Comparison of ENCODE assay signal across 19 cellular contexts in the genomic region with DNA sequence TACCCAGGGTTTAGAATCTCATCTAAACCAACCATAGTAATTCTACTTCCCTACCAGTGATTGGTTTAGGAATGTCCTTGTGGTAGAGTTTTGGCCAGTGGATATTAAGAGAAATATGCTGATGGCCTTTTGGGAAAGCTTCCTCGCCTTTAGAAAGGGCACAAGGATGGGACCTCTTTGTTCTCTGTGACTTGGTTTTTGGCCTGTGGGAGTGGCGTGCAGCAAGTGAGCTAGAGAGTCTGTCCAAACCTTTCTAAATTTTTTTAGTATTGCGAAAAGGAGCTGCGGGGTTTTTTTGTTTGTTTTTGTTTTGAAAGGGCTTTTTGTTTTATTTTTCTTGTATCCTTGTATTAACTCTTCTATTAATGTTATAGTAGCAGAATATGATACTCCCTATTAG. TPM values are rescaled to one million over a fixed set of nuclear protein-coding genes. Genes with fewer than 3 reads are reported as not detected.
DNase-seq lines count a peak whose midpoint lies in the region; ATAC-seq, FAIRE-seq and TF ChIP-seq lines count a peak whose summit lies in the region.
"Had no signal": no experiment of that assay in that cellular context is flagged by ENCODE, and none has a peak within 500 bp of the region (broad histone marks: within the 10 kb centered on the region; RNA-seq: fewer than 3 reads in every experiment).

No MANE protein-coding gene starts in this region.

- H3K4me2 ChIP-seq in HepG2 (ENCODE audit: low read depth, low read length): no peak overlapping the region
- H3K4me2 ChIP-seq: BLaER1, GM23338 had no signal

- no peaks in the 10 kb centered on the region for H3K9me3 ChIP-seq in right lobe of liver
- no peaks in the 10 kb centered on the region for H3K9me3 ChIP-seq in HepG2 (ENCODE audit: low read length)
- H3K9me3 ChIP-seq in CD8-positive, alpha-beta T cell (ENCODE audit: low read length): no peaks in the 10 kb centered on the region

- H3K4me3 ChIP-seq in right lobe of liver (no peak overlapping the region), HepG2 (replicated peaks in 1 of 3; ENCODE audit: insufficient read depth in 1 of 3, low read depth in 2 of 3, low read length in 3 of 3) (no peak overlapping the region)
- no peak overlapping the region for H3K4me3 ChIP-seq in CD8-positive, alpha-beta T cell (ENCODE audit: low read depth, low read length)
- H3K4me3 ChIP-seq: BLaER1, GM23338, K562 had no signal

- TF ChIP-seq POLR2A in right lobe of liver (IDR thresholded peaks at IDR 0.05): no peak
- TF ChIP-seq POLR2A in HepG2 (IDR thresholded peaks at IDR 0.05; ENCODE audit: insufficient read depth in 1 of 2, low read depth in 2 of 2, low read length in 2 of 2): no peak

- no peak for TF ChIP-seq RAD21 in HepG2 (CRISPR knock-in tag; IDR thresholded peaks at IDR 0.05)

- CTCF ChIA-PET in HepG2 (lab: Yijun Ruan, JAX; ENCODE audit: low intra/inter-chr PET ratio, low total read pairs): no interaction called here
- CTCF ChIA-PET in CD8-positive, alpha-beta T cell (lab: Charles Lee): no interaction called here

- H3K27me3 ChIP-seq in right lobe of liver (no peaks in the 10 kb centered on the region), HepG2 (ENCODE audit: control insufficient read depth in 1 of 2, insufficient read depth in 2 of 2, low read length in 2 of 2) (no peaks in the 10 kb centered on the region)
- H3K27me3 ChIP-seq in CD8-positive, alpha-beta T cell (ENCODE audit: insufficient read depth, low read length): no peaks in the 10 kb centered on the region
- H3K27me3 ChIP-seq: BLaER1 had no signal

- DNase-seq in right lobe of liver: no peak
- DNase-seq in HepG2 (ENCODE audit: low spot score): no peak
- DNase-seq in effector memory CD8-positive, alpha-beta T cell: no peak
- peak; percentile 14 for DNase-seq in myocyte (ENCODE audit: low read depth)
- DNase-seq in CD8-positive, alpha-beta T cell: no peak
- no peak for DNase-seq in SW480 (ENCODE audit: low spot score)
- DNase-seq in DMS153 treated with DMSO at 0.1 percent for 48 hours (lab: John Stamatoyannopoulos, UW; ENCODE audit: unreplicated experiment): no peak
- DNase-seq: 8988T; CD8-positive, alpha-beta memory T cell; COR-L47; DMS 273 treated with DMSO at 0.1 percent for 48 hours; HCEC 1CT had no signal

- no peak overlapping the region for H2AFZ ChIP-seq in HepG2 (ENCODE audit: low read length)
- H2AFZ ChIP-seq: GM23338 had no signal

- H3K27ac ChIP-seq in right lobe of liver (no peak overlapping the region), HepG2 (ENCODE audit: extremely low read length, insufficient read depth, low read length) (no peak overlapping the region)
- H3K27ac ChIP-seq in CD8-positive, alpha-beta T cell (ENCODE audit: low read depth, low read length): no peak overlapping the region
- H3K27ac ChIP-seq: BLaER1 had no signal

- TF ChIP-seq EP300 in HepG2 (IDR thresholded peaks at IDR 0.05; ENCODE audit: low read depth in 2 of 2, low read length in 2 of 2) (no peak), HepG2 (CRISPR knock-in tag; IDR thresholded peaks at IDR 0.05; ENCODE audit: borderline replicate concordance) (no peak)

- no peaks in the 10 kb centered on the region for H3K27me3 Mint-ChIP-seq in effector memory CD8-positive, alpha-beta T cell
- no peaks in the 10 kb centered on the region for H3K27me3 Mint-ChIP-seq in CD8-positive, alpha-beta T cell (ENCODE audit: low read depth)
- H3K27me3 Mint-ChIP-seq: CD8-positive, alpha-beta memory T cell had no signal

- H4K20me1 ChIP-seq in HepG2 (ENCODE audit: insufficient read depth, low read length): no peaks in the 10 kb centered on the region

- WGBS in right lobe of liver (ENCODE audit: insufficient coverage, low coverage, low lambda C conversion rate, missing lambda C conversion rate): 26% methylated on average over 4 of the region's 4 CpGs
- 78% methylated on average over 4 of the region's 4 CpGs for WGBS in HepG2 (ENCODE audit: low lambda C conversion rate)

- H3K79me2 ChIP-seq in HepG2 (ENCODE audit: insufficient read depth, low read length): peaks cover 35% of the 10 kb centered on the region

- in situ Hi-C loops in HepG2 (cut with HindIII; ENCODE audit: extremely low pct_ligation_motif_present, low pct_unique_long_range_greater_than_20kb): no loop called here

- no peak overlapping the region for H3K4me3 Mint-ChIP-seq in effector memory CD8-positive, alpha-beta T cell
- H3K4me3 Mint-ChIP-seq in CD8-positive, alpha-beta T cell: no peak overlapping the region
- H3K4me3 Mint-ChIP-seq: CD14-positive monocyte; CD8-positive, alpha-beta memory T cell; GM23338 had no signal

- H3K9me3 Mint-ChIP-seq in effector memory CD8-positive, alpha-beta T cell: no peaks in the 10 kb centered on the region
- no peaks in the 10 kb centered on the region for H3K9me3 Mint-ChIP-seq in CD8-positive, alpha-beta T cell
- H3K9me3 Mint-ChIP-seq: CD8-positive, alpha-beta memory T cell; GM23338 had no signal

- H3K36me3 ChIP-seq in right lobe of liver (peaks cover 0 to 9% (median 8%) of the 10 kb centered on the region in 4 donors), HepG2 (replicated peaks in 1 of 2; ENCODE audit: control insufficient read depth in 1 of 2, insufficient read depth in 2 of 2, low read length in 2 of 2) (peaks cover 11 to 54% of the 10 kb centered on the region in 2 experiments)
- H3K36me3 ChIP-seq in CD8-positive, alpha-beta T cell (ENCODE audit: insufficient read depth, low read length): peaks cover 29% of the 10 kb centered on the region

- peaks cover 59% of the 10 kb centered on the region for H3K36me3 Mint-ChIP-seq in effector memory CD8-positive, alpha-beta T cell (ENCODE audit: insufficient read depth)
- peaks cover 75% of the 10 kb centered on the region for H3K36me3 Mint-ChIP-seq in CD8-positive, alpha-beta T cell

- H3K9ac ChIP-seq in HepG2 (ENCODE audit: insufficient read depth, low read depth, low read length): no peak overlapping the region
- H3K9ac ChIP-seq: BLaER1 had no signal

- POLR2A ChIA-PET in HepG2 (lab: Yijun Ruan, JAX): no interaction called here
- POLR2A ChIA-PET in CD8-positive, alpha-beta T cell (lab: Charles Lee): no interaction called here

- ATAC-seq in right lobe of liver (peak; percentile 59 to 83 (median 76)), HepG2 (no peak)
- no peak for ATAC-seq in effector memory CD8-positive, alpha-beta T cell (replicated peaks)
- no peak for ATAC-seq in CD8-positive, alpha-beta T cell
- ATAC-seq: GM23338, K562 had no signal

- H3K27ac Mint-ChIP-seq in effector memory CD8-positive, alpha-beta T cell: peak overlapping the region; percentile 17 to 70
- no peak overlapping the region for H3K27ac Mint-ChIP-seq in CD8-positive, alpha-beta T cell
- H3K27ac Mint-ChIP-seq: GM23338 had no signal

- TF ChIP-seq CTCF in right lobe of liver (IDR thresholded peaks at IDR 0.05) (no peak), HepG2 (CRISPR knock-in tag; IDR thresholded peaks at IDR 0.05) (no peak)
- no peak for TF ChIP-seq CTCF in CD8-positive, alpha-beta T cell (IDR thresholded peaks at IDR 0.05)

- intact Hi-C loops in right lobe of liver (cut with DNase I) (no loop called here), HepG2 (cut with micrococcal nuclease; ENCODE audit: unreplicated experiment) (no loop called here)
- intact Hi-C loops in CD8-positive, alpha-beta T cell (cut with DNase I, micrococcal nuclease): no loop called here

- BruUV-seq in HepG2 (replicated peaks; lab: Mats Ljungman, UMichigan): no TSS peak

- no peak for FAIRE-seq in HepG2 (lab: Jason Lieb, UNC)
- FAIRE-seq: G401.6, GM12892, H54, K562 had no signal

- peaks cover 23 to 48% of the 10 kb centered on the region in 2 donors for H3K4me1 Mint-ChIP-seq in effector memory CD8-positive, alpha-beta T cell (ENCODE audit: low read depth in 2 of 2)
- H3K4me1 Mint-ChIP-seq in CD8-positive, alpha-beta T cell (ENCODE audit: low read depth): peaks cover 54% of the 10 kb centered on the region
- H3K4me1 Mint-ChIP-seq: GM23338 had no signal

- peaks cover 0 to 19% (median 4%) of the 10 kb centered on the region in 4 donors for H3K4me1 ChIP-seq in right lobe of liver
- peaks cover 13% of the 10 kb centered on the region for H3K4me1 ChIP-seq in HepG2 (ENCODE audit: insufficient read depth, low read length)
- H3K4me1 ChIP-seq in CD8-positive, alpha-beta T cell (ENCODE audit: insufficient read depth, low read length): peaks cover 7% of the 10 kb centered on the region
- H3K4me1 ChIP-seq: BLaER1 had no signal

TF ChIP-seq in HepG2, 621 proteins besides CTCF, POLR2A, EP300 and RAD21 (continues in another document):
- no peak for TF ChIP-seq ZNF75D (CRISPR knock-in tag; IDR thresholded peaks at IDR 0.05; ENCODE audit: borderline replicate concordance)
- no peak for TF ChIP-seq MTA3 (CRISPR knock-in tag; IDR thresholded peaks at IDR 0.05)
- TF ChIP-seq, protein P1, sequence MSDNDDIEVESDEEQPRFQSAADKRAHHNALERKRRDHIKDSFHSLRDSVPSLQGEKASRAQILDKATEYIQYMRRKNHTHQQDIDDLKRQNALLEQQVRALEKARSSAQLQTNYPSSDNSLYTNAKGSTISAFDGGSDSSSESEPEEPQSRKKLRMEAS (IDR thresholded peaks at IDR 0.05): no peak
- TF ChIP-seq CBFB (CRISPR knock-in tag; IDR thresholded peaks at IDR 0.05): no peak

RNA-seq across cellular contexts. Expression of a gene that starts 20.6 kb away (rescaled TPM):
- total RNA-seq in right lobe of liver: 10 to 100 TPM in 1 of 6 experiments, 1 to 10 TPM in 5; 5.6 to 11.2 (median 8.4) TPM
- total RNA-seq in HepG2 (2016; rRNA removed; fragmentation: Illumina TruSeq; extraction: Trizol): 13.7 and 18.3 TPM in 2 replicates
- total RNA-seq in HepG2 (2016; cell fraction: cytosol; rRNA removed; fragmentation: Illumina TruSeq; extraction: Trizol; ENCODE audit: low read depth): 5.2 and 7.8 TPM in 2 replicates
- 13.0 and 18.8 TPM in 2 replicates for total RNA-seq in HepG2 (2016; cell fraction: insoluble cytoplasmic fraction; rRNA removed; fragmentation: Illumina TruSeq; extraction: Trizol)
- 7.1 and 7.5 TPM in 2 replicates for total RNA-seq in HepG2 (2016; cell fraction: membrane; rRNA removed; fragmentation: Illumina TruSeq; extraction: Trizol)
- total RNA-seq in HepG2 (2016; cell fraction: nucleus; rRNA removed; fragmentation: Illumina TruSeq; extraction: Trizol): 15.9 and 19.0 TPM in 2 replicates
- polyA plus RNA-seq in HepG2 (2011; rRNA removed): 14.0 and 15.9 TPM in 2 replicates
- polyA plus RNA-seq in HepG2 (2011; cell fraction: cytosol; rRNA removed): 5.9 and 8.3 TPM in 2 replicates
- 21.1 and 22.4 TPM in 2 replicates for polyA plus RNA-seq in HepG2 (2011; cell fraction: nucleus; rRNA removed)
- 11.9 and 12.6 TPM in 2 replicates for polyA plus RNA-seq in HepG2 (2012)
- polyA plus RNA-seq in HepG2 (2016; cell fraction: cytosol; fragmentation: Illumina TruSeq; extraction: Trizol; ENCODE audit: low read depth): 0.46 and 0.81 TPM in 2 replicates
- polyA plus RNA-seq in HepG2 (2016; cell fraction: insoluble cytoplasmic fraction; fragmentation: Illumina TruSeq; extraction: Trizol; ENCODE audit: low read depth): 13.6 and 13.8 TPM in 2 replicates
- polyA plus RNA-seq in HepG2 (2016; cell fraction: membrane; fragmentation: Illumina TruSeq; extraction: Trizol; ENCODE audit: low read depth): 1.7 and 2.0 TPM in 2 replicates
- 26.5 and 28.1 TPM in 2 replicates for polyA plus RNA-seq in HepG2 (2016; cell fraction: nucleus; fragmentation: Illumina TruSeq; extraction: Trizol; ENCODE audit: insufficient read depth, low read depth)
- 6.2 and 6.4 TPM in 2 replicates for polyA minus RNA-seq in HepG2 (2011; rRNA and poly(A)+ RNA removed; ENCODE audit: low replicate concordance)
- polyA minus RNA-seq in HepG2 (2011; cell fraction: cytosol; rRNA and poly(A)+ RNA removed): 7.7 and 8.2 TPM in 2 replicates
- 29.2 and 38.0 TPM in 2 replicates for polyA minus RNA-seq in HepG2 (2011; cell fraction: nucleus; rRNA and poly(A)+ RNA removed)
- total RNA-seq in myocyte: 18.0 and 18.2 TPM in 2 replicates
- 4.4 TPM for polyA plus RNA-seq in myocyte (2012)
- total RNA-seq in CD8-positive, alpha-beta T cell: 10 to 100 TPM; 42.0 to 42.4 TPM

Comparison
In these comparisons a context has a peak if more than half of its experiments do, and no peak if none do; other contexts are left out.
1. ATAC-seq: peak in right lobe of liver (4 of 4); none in HepG2 (single experiment), effector memory CD8-positive, alpha-beta T cell (single experiment) and CD8-positive, alpha-beta T cell (single experiment).